Comparison of ENCODE assay signal across 9 cellular contexts in genomic region chr5:44332360-44332971, GRCh38. TPM values are rescaled to one million over a fixed set of nuclear protein-coding genes. Genes with fewer than 3 reads are reported as not detected.
A peak's percentile ranks its signal among the peaks of the same experiment; 100 is the strongest.
DNase-seq lines count a peak whose midpoint lies in the region; ATAC-seq and TF ChIP-seq lines count a peak whose summit lies in the region.
"Had no signal": no experiment of that assay in that cellular context is flagged by ENCODE, and none has a peak within 500 bp of the region (broad histone marks: within the 10 kb centered on the region; RNA-seq: fewer than 3 reads in every experiment).

No MANE protein-coding gene starts in this region.

- no peaks in the 10 kb centered on the region for H3K36me3 ChIP-seq in heart right ventricle
- no peaks in the 10 kb centered on the region for H3K36me3 ChIP-seq in thoracic aorta
- H3K36me3 ChIP-seq: neutrophil had no signal

- intact Hi-C loops in heart right ventricle (cut with DNase I) = loop anchor here in 9 of 10 donors (1.0 to 5.0 kb wide), 4 partner anchors 600 to 605 kb away; no protein-coding TSS in a partner anchor

- H3K27ac ChIP-seq in heart right ventricle (no peak overlapping the region), thoracic aorta (no peak overlapping the region)
- H3K27ac ChIP-seq: neutrophil had no signal

- TF ChIP-seq CTCF in LNCaP clone FGC (IDR thresholded peaks at IDR 0.05; ENCODE audit: control insufficient read depth, extremely low read depth, insufficient read depth) = peak; percentile 59
- peak; percentile 30 to 72 (median 61) for TF ChIP-seq CTCF in heart right ventricle (IDR thresholded peaks at IDR 0.05)
- peak; percentile 38 for TF ChIP-seq CTCF in thoracic aorta (IDR thresholded peaks at IDR 0.05)

- H3K4me1 ChIP-seq in heart right ventricle = no peaks in the 10 kb centered on the region
- H3K4me1 ChIP-seq in thoracic aorta (ENCODE audit: control insufficient read depth in 1 of 2, low read depth in 2 of 2) = no peaks in the 10 kb centered on the region

- DNase-seq in D341Med (ENCODE audit: low spot score) (peak; percentile 28), LNCaP clone FGC (ENCODE audit: low read depth) (peak; percentile 23), SKM-1 (lab: John Stamatoyannopoulos, UW; ENCODE audit: unreplicated experiment) (peak; percentile 47), heart right ventricle (no peak), thoracic aorta (ENCODE audit: low spot score) (no peak), amygdala (lab: John Stamatoyannopoulos, UW) (no peak)
- no peak for DNase-seq in effector CD8-positive, alpha-beta T cell (lab: John Stamatoyannopoulos, UW)

- H3K4me3 ChIP-seq in LNCaP clone FGC (ENCODE audit: low read depth, low read length) (no peak overlapping the region), heart right ventricle (no peak overlapping the region), thoracic aorta (no peak overlapping the region)

- H3K27me3 ChIP-seq in heart right ventricle (no peaks in the 10 kb centered on the region), thoracic aorta (replicated peaks; ENCODE audit: insufficient read depth) (no peaks in the 10 kb centered on the region)
- H3K27me3 ChIP-seq: neutrophil had no signal

- ATAC-seq in GM21717 (IDR thresholded peaks at IDR 0.05; ENCODE audit: unreplicated experiment) = peak; percentile 72
- peak in 2 of 8 donors; percentile 31 to 60 for ATAC-seq in heart right ventricle
- ATAC-seq in thoracic aorta (ENCODE audit: insufficient number of reproducible peaks, low FRiP score, low read depth) = no peak

- 54 to 63% methylated on average over 3 of the region's 3 CpGs for WGBS in heart right ventricle, 2 donors

- H3K9me3 ChIP-seq in heart right ventricle (no peaks in the 10 kb centered on the region), thoracic aorta (no peaks in the 10 kb centered on the region)
- H3K9me3 ChIP-seq: neutrophil had no signal

RNA-seq across cellular contexts. Expression of gene FGF10, which starts 56.8 kb away (rescaled TPM):
- total RNA-seq in heart right ventricle (1 to 10 TPM in 2 of 10 donors, under 1 TPM in 7, not detected in 1; 0.26 to 6.1 (median 0.37) TPM), thoracic aorta (1 to 10 TPM; 6.0 to 8.8 TPM)
- polyA plus RNA-seq in heart right ventricle = 1 to 10 TPM in 1 of 2 donors, under 1 TPM in 1; 0.72 to 1.7 TPM

Comparison
In these comparisons a context has a peak if more than half of its experiments do, and no peak if none do; other contexts are left out.
1. DNase-seq: peak in D341Med (single experiment), LNCaP clone FGC (single experiment) and SKM-1 (single experiment); none in heart right ventricle (0 of 2), thoracic aorta (single experiment), effector CD8-positive, alpha-beta T cell (single experiment) and amygdala (0 of 56).
2. Peak in every context shown above with its lines, with median percentiles within 50 percentile points of each other: CTCF ChIP-seq.